27 cellular contexts compared by ENCODE assay signal in the genomic region with DNA sequence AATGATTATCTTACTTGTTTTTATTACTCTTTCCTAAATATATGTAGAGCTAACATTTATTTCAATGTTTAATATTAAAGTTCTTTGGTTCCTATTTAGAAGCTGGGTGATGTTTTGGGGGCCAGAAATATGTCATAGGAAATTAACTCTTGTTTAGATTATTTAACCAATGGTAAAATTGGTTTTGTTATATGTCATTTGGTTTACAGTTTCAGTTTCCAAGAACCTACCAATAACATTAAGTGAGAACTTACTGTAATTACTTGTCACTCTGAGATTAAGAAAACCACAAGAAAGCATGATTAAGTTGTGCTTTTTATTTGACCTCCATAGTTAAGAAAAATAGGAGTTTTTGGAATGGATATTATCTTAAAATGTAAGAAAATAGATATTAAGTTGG.
"Had no signal": no experiment of that assay in that cellular context is flagged by ENCODE, and none has a peak within 500 bp of the region (broad histone marks: within the 10 kb centered on the region; RNA-seq: fewer than 3 reads in every experiment).

No MANE protein-coding gene starts in this region.

- FAIRE-seq: endometrium, islet of Langerhans, keratinocyte had no signal

- H3K27ac Mint-ChIP-seq: dendritic cell treated with granulocyte-macrophage colony-stimulating factor and Interleukin-4, amounts not matched to agents 40 ng/mL and 50 ng/mL, for 4 days; effector memory CD8-positive, alpha-beta T cell; endodermal cell; naive thymus-derived CD4-positive, alpha-beta T cell had no signal

- H3K9me3 ChIP-seq: colonic mucosa, esophagus squamous epithelium, gastrocnemius medialis had no signal

- H3K36me3 ChIP-seq: colonic mucosa, esophagus squamous epithelium, gastrocnemius medialis, heart right ventricle, left lung, lower lobe of right lung had no signal

- ATAC-seq: effector memory CD8-positive, alpha-beta T cell; esophagus mucosa; gastrocnemius medialis; heart right ventricle; left cardiac atrium; left lung; left ventricle myocardium superior; lower lobe of right lung; naive thymus-derived CD4-positive, alpha-beta T cell had no signal

- H3K9me3 Mint-ChIP-seq: effector memory CD8-positive, alpha-beta T cell had no signal

- H3K27me3 Mint-ChIP-seq: dendritic cell treated with granulocyte-macrophage colony-stimulating factor and Interleukin-4, amounts not matched to agents 40 ng/mL and 50 ng/mL, for 4 days; effector memory CD8-positive, alpha-beta T cell; naive thymus-derived CD4-positive, alpha-beta T cell had no signal

- H3K27me3 ChIP-seq: colonic mucosa, esophagus squamous epithelium, gastrocnemius medialis, heart right ventricle, left lung had no signal

- H3K4me3 Mint-ChIP-seq: dendritic cell treated with granulocyte-macrophage colony-stimulating factor and Interleukin-4, amounts not matched to agents 40 ng/mL and 50 ng/mL, for 4 days; effector memory CD8-positive, alpha-beta T cell; endodermal cell; naive thymus-derived CD4-positive, alpha-beta T cell had no signal

- H3K4me1 ChIP-seq: colonic mucosa, esophagus squamous epithelium, gastrocnemius medialis, heart right ventricle, left lung, lower lobe of right lung had no signal

- DNase-seq: colonic mucosa; cortex of kidney; effector CD8-positive, alpha-beta T cell; effector memory CD8-positive, alpha-beta T cell; endodermal cell; erythroblast; esophagus squamous epithelium; foreskin fibroblast; foreskin melanocyte; gastrocnemius medialis; glutamatergic neuron; head of caudate nucleus; heart right ventricle; hippocampal formation; left cardiac atrium; left lung; left ventricle myocardium superior; lower lobe of right lung; mesenchymal stem cell; midbrain; naive thymus-derived CD4-positive, alpha-beta T cell had no signal

- H3K27ac ChIP-seq: colonic mucosa, epithelial cell of prostate, esophagus squamous epithelium, gastrocnemius medialis, heart right ventricle, left lung, lower lobe of right lung had no signal

- H3K4me3 ChIP-seq: colonic mucosa, esophagus squamous epithelium, gastrocnemius medialis, heart right ventricle, left lung, lower lobe of right lung had no signal
